Comparison of ENCODE assay signal across 9 cellular contexts in the genomic region with DNA sequence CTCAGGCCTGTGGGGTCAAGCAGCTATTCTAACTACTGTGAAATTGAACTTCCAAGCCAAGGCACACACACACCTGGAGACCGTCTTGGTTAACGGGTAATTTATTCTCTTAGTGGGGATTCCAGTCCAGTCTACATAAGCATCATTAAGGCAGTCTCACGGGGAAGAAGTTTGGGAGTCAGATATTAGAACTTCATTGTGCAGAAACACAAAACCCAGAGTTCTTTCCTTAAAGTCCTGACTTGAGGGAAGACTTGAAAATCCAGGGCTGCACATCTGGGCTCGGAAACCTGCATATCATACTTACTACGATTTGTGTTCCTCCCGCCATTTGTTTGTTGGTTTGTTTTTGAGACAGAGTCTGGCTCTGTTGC.
"Had no signal": no experiment of that assay in that cellular context is flagged by ENCODE, and none has a peak within 500 bp of the region (broad histone marks: within the 10 kb centered on the region; RNA-seq: fewer than 3 reads in every experiment).

No MANE protein-coding gene starts in this region.

- H3K27ac ChIP-seq: GM23248 had no signal

- H2AFZ ChIP-seq: GM23248, GM23338 had no signal

- H3K4me1 ChIP-seq: HAP-1 had no signal

- H3K4me2 ChIP-seq: GM23338 had no signal

- FAIRE-seq: H54 had no signal

- H3K4me3 ChIP-seq: GM23248, GM23338, HAP-1 had no signal

- H3K36me3 ChIP-seq: HAP-1 had no signal

- H3K9ac ChIP-seq: GM23248 had no signal

- H3K9me3 ChIP-seq: HAP-1 had no signal

- DNase-seq: GM23248, GOT3, H7, H9, HCEC 1CT, HFFc6 had no signal
